Comparison of ENCODE assay signal across 8 cellular contexts in the genomic region with DNA sequence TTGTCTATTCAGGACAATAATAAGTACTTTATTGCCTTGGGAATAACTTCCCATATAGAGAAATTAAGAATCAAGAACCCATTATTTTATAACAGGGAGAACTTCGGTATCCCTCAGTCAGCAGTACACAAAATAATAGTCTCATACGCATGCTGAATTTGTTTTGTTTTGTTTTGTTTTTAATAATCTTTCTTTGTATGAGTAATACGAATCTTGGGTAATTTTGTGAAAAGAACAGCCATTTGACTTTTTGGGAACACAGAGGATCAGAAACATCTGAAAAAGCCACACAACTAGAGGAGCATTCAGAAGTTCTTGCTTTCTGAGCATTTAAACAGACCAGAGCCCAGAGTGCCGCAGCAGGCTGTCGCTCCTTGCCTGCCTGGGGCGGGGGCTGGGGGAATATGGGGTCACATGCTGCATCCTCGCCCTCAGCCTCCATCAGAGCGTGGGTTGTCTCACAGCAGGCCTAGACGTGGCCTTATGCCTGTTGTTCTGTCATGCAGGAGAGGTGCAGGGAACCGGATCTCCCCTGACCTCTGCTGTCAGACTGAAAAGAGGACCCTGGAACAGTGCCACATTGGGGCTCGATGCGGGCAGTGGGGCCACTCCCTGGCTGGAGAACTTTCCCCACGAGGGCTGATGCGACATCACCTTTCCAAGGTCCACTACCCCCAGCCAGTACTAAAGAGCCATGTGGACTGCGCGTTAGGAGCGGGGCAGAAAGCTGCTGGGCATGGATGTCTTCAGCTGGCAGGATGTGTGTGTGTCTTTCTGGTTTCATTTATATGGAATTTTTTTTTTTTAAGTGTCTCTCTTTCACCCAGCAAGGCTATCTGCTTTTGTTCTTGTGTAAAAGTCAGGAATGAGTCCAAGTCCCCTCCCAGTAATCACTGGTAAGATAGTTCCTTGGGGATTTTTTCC.
A peak's percentile ranks its signal among the peaks of the same experiment; 100 is the strongest.
DNase-seq lines count a peak whose midpoint lies in the region; ATAC-seq and TF ChIP-seq lines count a peak whose summit lies in the region.

No MANE protein-coding gene starts in this region.

- no peak overlapping the region for H3K14ac ChIP-seq in mesenchymal stem cell (ENCODE audit: low read length in 2 of 2)

- H3K4me3 ChIP-seq in mesenchymal stem cell (ENCODE audit: insufficient read depth in 1 of 2, low read depth in 1 of 2, low read length in 2 of 2) = peak overlapping the region in 1 of 2 experiments; percentile 97

- no peaks in the 10 kb centered on the region for H3K9me3 ChIP-seq in mesenchymal stem cell (ENCODE audit: control insufficient read depth, low read length)

- peak overlapping the region; percentile 29 to 42 for H3K4ac ChIP-seq in mesenchymal stem cell (ENCODE audit: low read depth in 1 of 2, low read length in 2 of 2)

- peak overlapping the region; percentile 97 for H3K9ac ChIP-seq in mesenchymal stem cell (ENCODE audit: low read length)

- intact Hi-C loops in activated T-helper 2 cell treated with anti-CD3 and anti-CD28 coated beads, Interferon-gamma antibody, Interleukin-2, Interleukin-4, amounts not matched to agents 10 μg/mL and 5 μg/mL and 100 μg/mL, durations not matched to agents 14 hours and 24 hours and 36 hours (cut with micrococcal nuclease) = no loop called here

- peaks cover 1% of the 10 kb centered on the region for H3K79me1 ChIP-seq in mesenchymal stem cell (replicated peaks; ENCODE audit: low read length, poor library complexity, severe bottlenecking)

- H3K36me3 Mint-ChIP-seq in activated T-helper 2 cell treated with anti-CD3 and anti-CD28 coated beads, Interferon-gamma antibody, Interleukin-2, Interleukin-4, amounts not matched to agents 10 μg/mL and 5 μg/mL and 100 μg/mL, durations not matched to agents 14 hours and 24 hours and 36 hours (ENCODE audit: low read depth) = peaks cover 7% of the 10 kb centered on the region

- peak overlapping the region; percentile 30 for H3K4me2 ChIP-seq in mesenchymal stem cell (ENCODE audit: low read length, poor library complexity, severe bottlenecking)

- H3K9me3 Mint-ChIP-seq in activated T-helper 2 cell treated with anti-CD3 and anti-CD28 coated beads, Interferon-gamma antibody, Interleukin-2, Interleukin-4, amounts not matched to agents 10 μg/mL and 5 μg/mL and 100 μg/mL, durations not matched to agents 14 hours and 24 hours and 36 hours = no peaks in the 10 kb centered on the region

- peaks cover 29% of the 10 kb centered on the region for H3K4me1 ChIP-seq in mesenchymal stem cell (ENCODE audit: control insufficient read depth, insufficient read depth, low read depth, low read length)

- CTCF ChIA-PET in GM10248 (lab: Yijun Ruan, JAX) = no interaction called here

- WGBS in mesenchymal stem cell = 74% methylated on average over 12 of the region's 17 CpGs

- peak overlapping the region; percentile 59 to 80 for H2BK12ac ChIP-seq in mesenchymal stem cell (ENCODE audit: low read length in 2 of 2)

- H2BK120ac ChIP-seq in mesenchymal stem cell (ENCODE audit: low read depth, low read length) = peak overlapping the region; percentile 29

- TF ChIP-seq CTCF in GM10248 (IDR thresholded peaks at IDR 0.05; ENCODE audit: control extremely low read depth, extremely low read depth, low read depth, missing control alignments) = no peak

- peak overlapping the region; percentile 71 for H4K91ac ChIP-seq in mesenchymal stem cell (ENCODE audit: low read length)

- peaks cover 13% of the 10 kb centered on the region for H3K4me1 Mint-ChIP-seq in activated T-helper 2 cell treated with anti-CD3 and anti-CD28 coated beads, Interferon-gamma antibody, Interleukin-2, Interleukin-4, amounts not matched to agents 10 μg/mL and 5 μg/mL and 100 μg/mL, durations not matched to agents 14 hours and 24 hours and 36 hours (ENCODE audit: low read depth)

- peak overlapping the region; percentile 35 for H3K27ac Mint-ChIP-seq in activated T-helper 2 cell treated with anti-CD3 and anti-CD28 coated beads, Interferon-gamma antibody, Interleukin-2, Interleukin-4, amounts not matched to agents 10 μg/mL and 5 μg/mL and 100 μg/mL, durations not matched to agents 14 hours and 24 hours and 36 hours

- no peak overlapping the region for H2AFZ ChIP-seq in mesenchymal stem cell (ENCODE audit: low read depth, low read length)

- no peak overlapping the region for H3K4me3 Mint-ChIP-seq in activated T-helper 2 cell treated with anti-CD3 and anti-CD28 coated beads, Interferon-gamma antibody, Interleukin-2, Interleukin-4, amounts not matched to agents 10 μg/mL and 5 μg/mL and 100 μg/mL, durations not matched to agents 14 hours and 24 hours and 36 hours (ENCODE audit: low read depth)

- peak overlapping the region; percentile 19 for H2AK5ac ChIP-seq in mesenchymal stem cell (ENCODE audit: low read length, severe bottlenecking)

- H4K8ac ChIP-seq in mesenchymal stem cell (ENCODE audit: low read length) = peak overlapping the region; percentile 67

- ATAC-seq in HG02852 (IDR thresholded peaks at IDR 0.05; ENCODE audit: unreplicated experiment) (peak; percentile 71), GM18520 (IDR thresholded peaks at IDR 0.05; ENCODE audit: unreplicated experiment) (no peak)

- H3K27me3 ChIP-seq in mesenchymal stem cell (ENCODE audit: control insufficient read depth in 1 of 2, insufficient read depth in 1 of 2, low read length in 2 of 2) = no peaks in the 10 kb centered on the region

- no peak overlapping the region for H2BK15ac ChIP-seq in mesenchymal stem cell (ENCODE audit: low read depth, poor library complexity, severe bottlenecking)

- no peaks in the 10 kb centered on the region for H3K27me3 Mint-ChIP-seq in activated T-helper 2 cell treated with anti-CD3 and anti-CD28 coated beads, Interferon-gamma antibody, Interleukin-2, Interleukin-4, amounts not matched to agents 10 μg/mL and 5 μg/mL and 100 μg/mL, durations not matched to agents 14 hours and 24 hours and 36 hours (ENCODE audit: low read depth)

- no peak overlapping the region for H3K23ac ChIP-seq in mesenchymal stem cell (ENCODE audit: low read length in 2 of 2)

- POLR2A ChIA-PET in GM10248 (lab: Yijun Ruan, JAX) = no interaction called here

- H3K27ac ChIP-seq in mesenchymal stem cell (ENCODE audit: low read length, poor library complexity, severe bottlenecking) = peak overlapping the region; percentile 99

- DNase-seq in GM10248 (ENCODE audit: extremely low spot score) = peak; percentile 64
- DNase-seq in activated T-helper 2 cell treated with anti-CD3 and anti-CD28 coated beads, Interferon-gamma antibody, Interleukin-2, Interleukin-4, amounts not matched to agents 10 μg/mL and 5 μg/mL and 100 μg/mL, durations not matched to agents 14 hours and 24 hours and 36 hours (ENCODE audit: low spot score) = no peak
- peak; percentile 73 for DNase-seq in mesenchymal stem cell
- DNase-seq in GOT3 (lab: John Stamatoyannopoulos, UW) = no peak
- DNase-seq in T-helper 9 cell = no peak
- DNase-seq in NCI-H526 treated with DMSO at 0.1 percent for 48 hours (lab: John Stamatoyannopoulos, UW) = no peak

- peak overlapping the region; percentile 60 to 92 for H3K18ac ChIP-seq in mesenchymal stem cell (ENCODE audit: low read depth in 1 of 2, low read length in 2 of 2)

- H3K36me3 ChIP-seq in mesenchymal stem cell (ENCODE audit: control insufficient read depth in 1 of 2, insufficient read depth in 2 of 2, low read depth in 1 of 2, low read length in 2 of 2) = peaks cover 4 to 60% of the 10 kb centered on the region in 2 experiments

- peak overlapping the region; percentile 21 for H2BK5ac ChIP-seq in mesenchymal stem cell (ENCODE audit: low read depth, low read length, poor library complexity, severe bottlenecking)

Comparison
In these comparisons a context has a peak if more than half of its experiments do, and no peak if none do; other contexts are left out.
1. DNase-seq: peak in GM10248 (single experiment) and mesenchymal stem cell (single experiment); none in activated T-helper 2 cell treated with anti-CD3 and anti-CD28 coated beads, Interferon-gamma antibody, Interleukin-2, Interleukin-4, amounts not matched to agents 10 μg/mL and 5 μg/mL and 100 μg/mL, durations not matched to agents 14 hours and 24 hours and 36 hours (single experiment), GOT3 (single experiment), T-helper 9 cell (single experiment) and NCI-H526 treated with DMSO at 0.1 percent for 48 hours (single experiment).